Comparison of ENCODE assay signal across 8 cellular contexts in the genomic region with DNA sequence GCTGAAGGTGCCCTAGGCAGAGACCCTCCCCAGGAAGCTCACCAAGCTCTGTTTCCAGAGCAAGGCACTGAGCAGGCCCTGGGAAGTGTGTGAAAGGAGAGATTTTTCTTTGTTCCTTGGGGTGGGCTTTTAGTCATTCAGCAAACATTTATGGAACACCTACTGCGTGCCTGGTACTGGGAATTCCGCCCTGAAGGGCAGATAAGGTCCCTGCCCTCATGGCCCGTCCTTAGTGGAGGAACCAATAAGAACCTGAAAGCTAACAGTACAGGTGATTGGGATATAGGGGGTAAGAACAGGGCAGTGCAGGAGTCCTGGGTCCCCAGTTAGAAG. TPM values are rescaled to one million over a fixed set of nuclear protein-coding genes. Genes with fewer than 3 reads are reported as not detected.
A peak's percentile ranks its signal among the peaks of the same experiment; 100 is the strongest.
DNase-seq lines count a peak whose midpoint lies in the region; ATAC-seq and TF ChIP-seq lines count a peak whose summit lies in the region.

No MANE protein-coding gene starts in this region.

- H3K4me3 ChIP-seq in BLaER1: peak overlapping the region; percentile 74
- peak overlapping the region; percentile 68 for H3K4me3 ChIP-seq in LNCaP clone FGC (ENCODE audit: low read depth, low read length)
- H3K4me3 ChIP-seq in coronary artery: peak overlapping the region; percentile 83

- no peaks in the 10 kb centered on the region for H3K27me3 ChIP-seq in BLaER1

- DNase-seq in LNCaP clone FGC (ENCODE audit: low read depth) (no peak), coronary artery (ENCODE audit: low spot score) (no peak), natural killer cell (no peak), T-helper 9 cell (no peak), hepatic stellate cell (ENCODE audit: low spot score) (no peak), ecto neural progenitor cell (ENCODE audit: low spot score) (no peak)

- intact Hi-C loops in natural killer cell (cut with micrococcal nuclease): loop anchor here (5.0 kb wide), 1 partner anchor 63 kb away; the partner anchor contains the start of genes PPP1CA and TBC1D10C

- no peaks in the 10 kb centered on the region for H4K20me1 ChIP-seq in BLaER1

- H3K27ac Mint-ChIP-seq in natural killer cell: peak overlapping the region; percentile 84 to 97

- H3K27ac ChIP-seq in BLaER1: peak overlapping the region; percentile 95
- peak overlapping the region; percentile 80 to 95 for H3K27ac ChIP-seq in coronary artery

- H3K4me1 Mint-ChIP-seq in natural killer cell: peaks cover 12 to 37% of the 10 kb centered on the region in 2 donors

- no peaks in the 10 kb centered on the region for H3K27me3 Mint-ChIP-seq in natural killer cell (ENCODE audit: low read depth in 2 of 2)

- no peaks in the 10 kb centered on the region for H3K36me3 ChIP-seq in BLaER1

- TF ChIP-seq CTCF in LNCaP clone FGC (IDR thresholded peaks at IDR 0.05; ENCODE audit: control insufficient read depth, extremely low read depth, insufficient read depth) (no peak), coronary artery (IDR thresholded peaks at IDR 0.05) (no peak), natural killer cell (IDR thresholded peaks at IDR 0.05) (no peak)

- ATAC-seq in natural killer cell (no peak), HG03196 (IDR thresholded peaks at IDR 0.05; ENCODE audit: unreplicated experiment) (no peak)

- peak overlapping the region; percentile 86 for H3K9ac ChIP-seq in BLaER1

- H3K4me1 ChIP-seq in BLaER1: peaks cover 63% of the 10 kb centered on the region

- peak overlapping the region; percentile 97 for H3K4me2 ChIP-seq in BLaER1

- no peaks in the 10 kb centered on the region for H3K9me3 ChIP-seq in BLaER1

- H3K4me3 Mint-ChIP-seq in natural killer cell: peak overlapping the region; percentile 81

- no peaks in the 10 kb centered on the region for H3K36me3 Mint-ChIP-seq in natural killer cell

- H3K9me3 Mint-ChIP-seq in natural killer cell: no peaks in the 10 kb centered on the region

RNA-seq across cellular contexts. Expression of gene TMEM134, which starts 3.9 kb away (rescaled TPM):
- total RNA-seq in natural killer cell: 10 to 100 TPM; 57.8 to 65.7 (median 61.2) TPM

RNA-seq across cellular contexts. Expression of gene CABP4, which starts 10.0 kb away (rescaled TPM):
- total RNA-seq in natural killer cell: 10 to 100 TPM; 12.9 to 22.8 (median 21.3) TPM

RNA-seq across cellular contexts. Expression of gene GPR152, which starts 12.6 kb away (rescaled TPM):
- total RNA-seq in natural killer cell: under 1 TPM in 1 of 3 donors, not detected in 2; 0.25 TPM

RNA-seq across cellular contexts. Expression of gene AIP, which starts 17.7 kb away (rescaled TPM):
- total RNA-seq in natural killer cell: 100 to 1,000 TPM in 1 of 3 donors, 10 to 100 TPM in 2; 93.3 to 113 (median 98.1) TPM

RNA-seq across cellular contexts. Expression of gene CORO1B, which starts 21.9 kb away (rescaled TPM):
- 10 to 100 TPM in 2 of 3 donors, 1 to 10 TPM in 1; 9.7 to 16.2 (median 15.0) TPM for total RNA-seq in natural killer cell
